ENCODE assay signal across 1 cellular context in the genomic region with DNA sequence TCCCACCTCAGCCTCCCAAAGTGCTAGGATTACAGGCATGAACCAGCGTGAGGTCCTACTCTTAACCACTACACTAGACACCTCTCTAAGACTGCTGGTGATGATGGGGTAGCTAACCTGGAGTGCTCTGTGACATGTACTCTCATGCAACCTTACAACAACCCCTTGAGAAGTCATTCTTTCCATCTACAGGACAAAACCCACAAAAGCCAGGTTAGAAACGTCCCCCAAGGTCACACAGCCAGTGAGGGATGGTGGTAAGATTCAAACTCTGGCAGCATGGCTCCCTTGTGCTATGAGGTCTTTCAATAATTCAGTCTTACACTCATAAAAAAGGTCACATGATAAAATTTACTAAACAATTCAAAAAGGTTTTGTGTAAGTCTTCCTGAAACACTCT.
TF ChIP-seq lines count a peak whose summit lies in the region.

No MANE protein-coding gene starts in this region.

TF ChIP-seq in GM12878, 131 proteins besides CTCF, POLR2A, EP300 and RAD21 (continued from another document and continues in another):
- TF ChIP-seq ZBTB40 (IDR thresholded peaks at IDR 0.05; ENCODE audit: borderline replicate concordance) (no peak), FOS (IDR thresholded peaks at IDR 0.05; ENCODE audit: borderline replicate concordance, extremely low read depth, insufficient read length) (no peak), IRF3 (IDR thresholded peaks at IDR 0.05) (no peak), YY1 (IDR thresholded peaks at IDR 0.05; ENCODE audit: low read depth, low read length) (peak; percentile 33; the same call in 1 of the 2 replicates), NBN (IDR thresholded peaks at IDR 0.05) (no peak), NKRF (conservative IDR thresholded peaks at IDR 0.05) (no peak), GATAD2B (conservative IDR thresholded peaks at IDR 0.05; ENCODE audit: low read depth) (no peak), JUND (IDR thresholded peaks at IDR 0.05; ENCODE audit: low read depth, low read length) (no peak), HDAC6 (IDR thresholded peaks at IDR 0.05; ENCODE audit: unreplicated experiment) (no peak), CHD1 (IDR thresholded peaks at IDR 0.05; ENCODE audit: low read depth, low read length) (no peak), PML (IDR thresholded peaks at IDR 0.05; ENCODE audit: low read length) (no peak), TCF3 (IDR thresholded peaks at IDR 0.05; ENCODE audit: borderline replicate concordance, insufficient read depth, low read depth, low read length) (no peak), RBBP5 (conservative IDR thresholded peaks at IDR 0.05) (no peak), MTA2 (IDR thresholded peaks at IDR 0.05; ENCODE audit: low read depth) (no peak), HSF1 (IDR thresholded peaks at IDR 0.05; ENCODE audit: low read depth, low read length) (no peak), LARP7 (IDR thresholded peaks at IDR 0.05) (no peak), ATF3 (IDR thresholded peaks at IDR 0.05; ENCODE audit: borderline replicate concordance, extremely low read depth, low read depth, low read length) (no peak), MEF2A (IDR thresholded peaks at IDR 0.05; ENCODE audit: insufficient read depth, low read depth, low read length) (no peak), IKZF2 (IDR thresholded peaks at IDR 0.05) (no peak), SMARCA5 (IDR thresholded peaks at IDR 0.05) (no peak), POU2F2 (IDR thresholded peaks at IDR 0.05; ENCODE audit: borderline replicate concordance, low read depth, low read length) (peak; percentile 6; the same call in 1 of the 3 replicates), USF2 (IDR thresholded peaks at IDR 0.05; ENCODE audit: borderline replicate concordance, low read depth, low read length) (no peak), RAD51 (IDR thresholded peaks at IDR 0.05) (0 out of 2 replicates have a peak, but pooled peaks have one; percentile 47), POLR2AphosphoS2 (IDR thresholded peaks at IDR 0.05; ENCODE audit: low read depth, low read length) (no peak), MYC (IDR thresholded peaks at IDR 0.05; ENCODE audit: insufficient read depth, insufficient read length, insufficient replicate concordance, low read length, severe bottlenecking) (no peak), RUNX3 (IDR thresholded peaks at IDR 0.05; ENCODE audit: low read length) (peak; percentile 45; the same call in 1 of the 2 replicates), SKIL (IDR thresholded peaks at IDR 0.05; ENCODE audit: low read depth, poor library complexity, severe bottlenecking) (no peak), MXI1 (IDR thresholded peaks at IDR 0.05; ENCODE audit: low read depth, low read length) (0 out of 2 replicates have a peak, but pooled peaks have one; percentile 14), ESRRA (IDR thresholded peaks at IDR 0.05; ENCODE audit: low read length) (no peak), MLLT1 (IDR thresholded peaks at IDR 0.05) (no peak), ASH2L (IDR thresholded peaks at IDR 0.05; ENCODE audit: borderline replicate concordance, low read depth) (no peak), RFX5 (IDR thresholded peaks at IDR 0.05; ENCODE audit: low read depth, low read length) (no peak), CHD4 (IDR thresholded peaks at IDR 0.05) (no peak), ZNF592 (IDR thresholded peaks at IDR 0.05) (no peak), SIX5 (IDR thresholded peaks at IDR 0.05; ENCODE audit: low read depth, low read length, severe bottlenecking) (no peak)
- TF ChIP-seq, protein P1, sequence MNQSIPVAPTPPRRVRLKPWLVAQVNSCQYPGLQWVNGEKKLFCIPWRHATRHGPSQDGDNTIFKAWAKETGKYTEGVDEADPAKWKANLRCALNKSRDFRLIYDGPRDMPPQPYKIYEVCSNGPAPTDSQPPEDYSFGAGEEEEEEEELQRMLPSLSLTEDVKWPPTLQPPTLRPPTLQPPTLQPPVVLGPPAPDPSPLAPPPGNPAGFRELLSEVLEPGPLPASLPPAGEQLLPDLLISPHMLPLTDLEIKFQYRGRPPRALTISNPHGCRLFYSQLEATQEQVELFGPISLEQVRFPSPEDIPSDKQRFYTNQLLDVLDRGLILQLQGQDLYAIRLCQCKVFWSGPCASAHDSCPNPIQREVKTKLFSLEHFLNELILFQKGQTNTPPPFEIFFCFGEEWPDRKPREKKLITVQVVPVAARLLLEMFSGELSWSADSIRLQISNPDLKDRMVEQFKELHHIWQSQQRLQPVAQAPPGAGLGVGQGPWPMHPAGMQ (IDR thresholded peaks at IDR 0.05; ENCODE audit: borderline replicate concordance): no peak
